9 cellular contexts compared by ENCODE assay signal in genomic region chr1:26320896-26321295, GRCh38. TPM values are rescaled to one million over a fixed set of nuclear protein-coding genes. Genes with fewer than 3 reads are reported as not detected.
DNase-seq lines count a peak whose midpoint lies in the region; ATAC-seq, FAIRE-seq and TF ChIP-seq lines count a peak whose summit lies in the region.
"Had no signal": no experiment of that assay in that cellular context is flagged by ENCODE, and none has a peak within 500 bp of the region (broad histone marks: within the 10 kb centered on the region; RNA-seq: fewer than 3 reads in every experiment).

No MANE protein-coding gene starts in this region.

- H3K36me3 ChIP-seq in Karpas-422 (ENCODE audit: insufficient read depth, low read length) (peaks cover 7% of the 10 kb centered on the region; the same call in 1 of the 2 replicates), psoas muscle (ENCODE audit: insufficient read depth in 1 of 2, low read depth in 1 of 2) (no peaks in the 10 kb centered on the region)

- no peak for DNase-seq in GM12892 (ENCODE audit: insufficient read length)
- no peak for DNase-seq in Karpas-422
- peak; percentile 12 for DNase-seq in activated naive CD8-positive, alpha-beta T cell treated with anti-CD3 and anti-CD28 coated beads for 36 hours
- DNase-seq in psoas muscle, result no peak
- no peak for DNase-seq in SW 1271 (lab: John Stamatoyannopoulos, UW)
- no peak for DNase-seq in posterior cingulate gyrus
- DNase-seq in NCI-H187 (lab: John Stamatoyannopoulos, UW), result no peak

- H3K27ac Mint-ChIP-seq in activated naive CD8-positive, alpha-beta T cell treated with anti-CD3 and anti-CD28 coated beads for 36 hours, result peak overlapping the region; percentile 97
- H3K27ac Mint-ChIP-seq: endodermal cell had no signal

- peak overlapping the region; percentile 12 for H3K4me2 ChIP-seq in Karpas-422 (ENCODE audit: low read depth, low read length, poor library complexity, severe bottlenecking)

- H3K9me2 ChIP-seq in Karpas-422 (replicated peaks; ENCODE audit: insufficient read depth, low read length), result no peaks in the 10 kb centered on the region

- peak in 3 of 4 donors; percentile 20 to 24 (median 23) for ATAC-seq in psoas muscle

- peak overlapping the region; percentile 94 for H3K4me3 Mint-ChIP-seq in activated naive CD8-positive, alpha-beta T cell treated with anti-CD3 and anti-CD28 coated beads for 36 hours
- H3K4me3 Mint-ChIP-seq: endodermal cell had no signal

- H3K9me3 ChIP-seq in Karpas-422 (ENCODE audit: low read length) (no peaks in the 10 kb centered on the region), psoas muscle (no peaks in the 10 kb centered on the region)

- peaks cover 10% of the 10 kb centered on the region for H3K79me2 ChIP-seq in Karpas-422 (ENCODE audit: low read length)

- WGBS in psoas muscle, 3 donors, result 58 to 79% (median 68%) methylated on average over 2 of the region's 2 CpGs

- TF ChIP-seq POLR2A in GM12892 (IDR thresholded peaks at IDR 0.05; ENCODE audit: low read depth, low read length), result 0 out of 2 replicates have a peak, but pooled peaks have one; percentile 12

- peak overlapping the region; percentile 33 for H3K9ac ChIP-seq in Karpas-422 (ENCODE audit: low read length)

- H3K27me3 Mint-ChIP-seq in activated naive CD8-positive, alpha-beta T cell treated with anti-CD3 and anti-CD28 coated beads for 36 hours, result no peaks in the 10 kb centered on the region

- H3K27me3 ChIP-seq in Karpas-422 (ENCODE audit: low read length), result no peaks in the 10 kb centered on the region
- H3K27me3 ChIP-seq in psoas muscle (ENCODE audit: insufficient read depth in 3 of 3, low read length in 2 of 3), result peaks cover 0 to 3% (median 0%) of the 10 kb centered on the region in 3 donors

- H4K20me1 ChIP-seq in Karpas-422 (ENCODE audit: insufficient read depth, low read depth, low read length), result no peaks in the 10 kb centered on the region

- TF ChIP-seq CTCF in psoas muscle (IDR thresholded peaks at IDR 0.05), result no peak

- H2AFZ ChIP-seq in Karpas-422 (ENCODE audit: low read length), result no peak overlapping the region

- H3K4me3 ChIP-seq in Karpas-422 (ENCODE audit: low read length) (no peak overlapping the region), psoas muscle (no peak overlapping the region)

- H3K4me1 ChIP-seq in Karpas-422 (ENCODE audit: low read length) (peaks cover 59% of the 10 kb centered on the region), psoas muscle (peaks cover 4% of the 10 kb centered on the region)

- H3K36me3 Mint-ChIP-seq in activated naive CD8-positive, alpha-beta T cell treated with anti-CD3 and anti-CD28 coated beads for 36 hours, result peaks cover 35% of the 10 kb centered on the region

- peaks cover 44% of the 10 kb centered on the region for H3K4me1 Mint-ChIP-seq in activated naive CD8-positive, alpha-beta T cell treated with anti-CD3 and anti-CD28 coated beads for 36 hours

- no peaks in the 10 kb centered on the region for H3K9me3 Mint-ChIP-seq in activated naive CD8-positive, alpha-beta T cell treated with anti-CD3 and anti-CD28 coated beads for 36 hours
- H3K9me3 Mint-ChIP-seq: endodermal cell had no signal

- no peak for FAIRE-seq in GM12892 (lab: Jason Lieb, UNC)

- intact Hi-C loops in psoas muscle (cut with DNase I), result loop anchor here (1.0 to 10.0 kb wide), 5 partner anchors 34 to 216 kb away; partner anchors contain the start of genes C1orf232 (in 2 of the 2) and ZNF593 (in 2 of the 2)
- intact Hi-C loops in posterior cingulate gyrus (cut with DNase I), result loop anchor here (1.0 to 2.0 kb wide), 2 partner anchors 36 to 46 kb away; no protein-coding TSS in a partner anchor

- H3K27ac ChIP-seq in Karpas-422 (ENCODE audit: low read length) (peak overlapping the region; percentile 87), psoas muscle (no peak overlapping the region)

RNA-seq across cellular contexts. Expression of gene CD52, which starts 3.1 kb away (rescaled TPM):
- polyA plus RNA-seq in GM12892 (2012; ENCODE audit: missing spikeins), result 952 TPM
- 614 and 735 TPM in 2 replicates for total RNA-seq in Karpas-422 (2014; rRNA removed; shearing (Covaris generic); ENCODE audit: low replicate concordance)
- total RNA-seq in activated naive CD8-positive, alpha-beta T cell treated with anti-CD3 and anti-CD28 coated beads for 36 hours, result 100 to 1,000 TPM; 263 to 278 TPM
- 1 to 10 TPM; 2.1 to 4.2 (median 4.1) TPM for total RNA-seq in psoas muscle
- polyA plus RNA-seq in psoas muscle, result 1 to 10 TPM; 2.9 to 3.9 (median 3.6) TPM
- total RNA-seq: RPMI7951 had no signal

RNA-seq across cellular contexts. Expression of gene UBXN11, which starts 14.5 kb away (rescaled TPM):
- 13.1 TPM for polyA plus RNA-seq in GM12892 (2012; ENCODE audit: missing spikeins)
- total RNA-seq in Karpas-422 (2014; rRNA removed; shearing (Covaris generic); ENCODE audit: low replicate concordance), result 20.7 and 56.0 TPM in 2 replicates
- total RNA-seq in activated naive CD8-positive, alpha-beta T cell treated with anti-CD3 and anti-CD28 coated beads for 36 hours, result 10 to 100 TPM; 30.5 to 31.7 TPM
- total RNA-seq in psoas muscle, result 1 to 10 TPM; 3.5 to 7.0 (median 3.9) TPM
- polyA plus RNA-seq in psoas muscle, result 1 to 10 TPM; 3.9 to 6.8 (median 5.8) TPM

RNA-seq across cellular contexts. Expression of gene CRYBG2, which starts 33.0 kb away (rescaled TPM):
- polyA plus RNA-seq in GM12892 (2012; ENCODE audit: missing spikeins), result not detected
- total RNA-seq in Karpas-422 (2014; rRNA removed; shearing (Covaris generic); ENCODE audit: low replicate concordance), result 1.3 TPM in 1 of 2 replicates, not detected in the other
- total RNA-seq in activated naive CD8-positive, alpha-beta T cell treated with anti-CD3 and anti-CD28 coated beads for 36 hours, result 1 to 10 TPM; 4.9 to 5.1 TPM
- 1 to 10 TPM in 1 of 4 donors, under 1 TPM in 1, not detected in 2; 0.56 to 2.9 TPM for total RNA-seq in psoas muscle
- polyA plus RNA-seq in psoas muscle, result under 1 TPM in 1 of 3 donors, not detected in 2; 0.01 TPM
- total RNA-seq: RPMI7951 had no signal

RNA-seq across cellular contexts. Expression of gene SH3BGRL3, which starts 41.0 kb away (rescaled TPM):
- 57.0 TPM for polyA plus RNA-seq in GM12892 (2012; ENCODE audit: missing spikeins)
- 108 and 143 TPM in 2 replicates for total RNA-seq in Karpas-422 (2014; rRNA removed; shearing (Covaris generic); ENCODE audit: low replicate concordance)
- 100 to 1,000 TPM; 292 to 295 TPM for total RNA-seq in activated naive CD8-positive, alpha-beta T cell treated with anti-CD3 and anti-CD28 coated beads for 36 hours
- 10 to 100 TPM; 21.4 to 30.6 (median 22.6) TPM for total RNA-seq in psoas muscle
- polyA plus RNA-seq in psoas muscle, result 10 to 100 TPM; 10.9 to 78.1 (median 18.2) TPM

RNA-seq across cellular contexts. Expression of gene ZNF683, which starts 51.7 kb away (rescaled TPM):
- not detected for polyA plus RNA-seq in GM12892 (2012; ENCODE audit: missing spikeins)
- not detected in 2 replicates for total RNA-seq in Karpas-422 (2014; rRNA removed; shearing (Covaris generic); ENCODE audit: low replicate concordance)
- under 1 TPM; 0.27 to 0.32 TPM for total RNA-seq in activated naive CD8-positive, alpha-beta T cell treated with anti-CD3 and anti-CD28 coated beads for 36 hours
- total RNA-seq in psoas muscle, result not detected
- under 1 TPM in 1 of 3 donors, not detected in 2; 0.06 TPM for polyA plus RNA-seq in psoas muscle
- total RNA-seq: endodermal cell, RPMI7951 had no signal

Comparison
In these comparisons a context has a peak if more than half of its experiments do, and no peak if none do; other contexts are left out.
1. RNA of gene CD52, which starts 3.1 kb away (total RNA-seq): 614 to 735 TPM in Karpas-422 and 263 to 278 TPM in activated naive CD8-positive, alpha-beta T cell treated with anti-CD3 and anti-CD28 coated beads for 36 hours; 2.1 to 4.2 TPM in psoas muscle; every median in the first group is over 10 times any median in the second.